8 cellular contexts compared by ENCODE assay signal in the genomic region with DNA sequence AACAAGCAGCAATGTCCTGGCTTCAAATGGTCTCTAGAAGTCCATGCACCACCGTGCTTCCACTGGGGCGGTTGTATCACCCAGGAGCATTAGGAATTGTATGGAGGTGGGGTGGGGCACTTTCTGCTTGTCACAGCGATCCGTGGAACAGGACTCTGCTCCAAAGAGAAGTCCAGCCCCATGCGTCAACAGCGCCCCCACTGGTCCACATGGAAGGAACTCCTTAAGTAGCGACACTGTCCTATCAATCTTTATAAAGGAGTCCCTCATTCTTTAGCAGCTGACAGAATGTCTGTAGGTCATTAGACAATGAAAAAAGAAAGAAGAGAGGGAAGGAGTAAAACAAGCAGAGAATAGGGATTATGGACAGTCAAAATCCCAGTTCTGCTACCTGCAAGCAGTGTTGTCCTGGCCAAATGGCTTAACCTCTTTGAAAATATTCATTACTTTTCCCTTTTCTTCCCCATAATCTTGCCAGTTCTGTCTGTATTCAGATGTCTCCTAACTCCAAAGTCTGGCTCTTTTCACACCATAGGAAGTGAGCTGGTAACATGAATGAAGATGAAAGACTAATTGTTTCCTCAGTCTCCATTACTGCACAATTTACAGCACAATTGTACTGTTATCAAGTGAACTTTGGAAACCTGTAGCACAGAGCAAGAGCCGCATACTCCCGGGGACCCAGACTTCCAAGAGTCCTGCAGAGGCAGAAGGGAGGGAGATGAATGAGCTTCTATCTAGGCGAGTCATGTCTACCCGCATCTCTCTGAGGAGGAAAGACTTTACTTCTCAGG.
DNase-seq lines count a peak whose midpoint lies in the region; ATAC-seq and TF ChIP-seq lines count a peak whose summit lies in the region.

No MANE protein-coding gene starts in this region.

- peaks cover 93% of the 10 kb centered on the region for H3K4me1 Mint-ChIP-seq in central memory CD8-positive, alpha-beta T cell
- H3K4me1 Mint-ChIP-seq in memory B cell = peaks cover 45% of the 10 kb centered on the region

- peaks cover 81% of the 10 kb centered on the region for H3K36me3 ChIP-seq in DOHH2 (ENCODE audit: control insufficient read depth, low read length)

- H3K27ac ChIP-seq in DOHH2 (ENCODE audit: low read depth, low read length) = no peak overlapping the region

- peak overlapping the region; percentile 4 for H3K4me3 Mint-ChIP-seq in central memory CD8-positive, alpha-beta T cell
- no peak overlapping the region for H3K4me3 Mint-ChIP-seq in memory B cell

- peaks cover 4% of the 10 kb centered on the region; the same call in 1 of the 2 replicates for H3K4me1 ChIP-seq in DOHH2 (ENCODE audit: control insufficient read depth, low read length)

- 0 out of 2 replicates have a peak, but pooled peaks cover 4% of the 10 kb centered on the region for H3F3A ChIP-seq in DOHH2 (ENCODE audit: control insufficient read depth, insufficient read depth)

- H3K9me3 Mint-ChIP-seq in central memory CD8-positive, alpha-beta T cell = no peaks in the 10 kb centered on the region
- peaks cover 2% of the 10 kb centered on the region for H3K9me3 Mint-ChIP-seq in memory B cell

- H3K9me2 ChIP-seq in DOHH2 (replicated peaks; ENCODE audit: control insufficient read depth, low read length) = no peaks in the 10 kb centered on the region

- DNase-seq in NCI-H226 (peak; percentile 75), memory B cell (ENCODE audit: low spot score in 2 of 2) (no peak), epidermal melanocyte (ENCODE audit: insufficient read length, low spot score) (no peak)
- DNase-seq in central memory CD8-positive, alpha-beta T cell (ENCODE audit: low spot score in 2 of 2) = no peak

- H3K4me2 ChIP-seq in DOHH2 (ENCODE audit: low read length) = no peak overlapping the region

- no peaks in the 10 kb centered on the region for H3K9me3 ChIP-seq in DOHH2 (ENCODE audit: control insufficient read depth, insufficient read depth, low read length)

- no peak overlapping the region for H3K4me3 ChIP-seq in DOHH2 (ENCODE audit: low read length)

- peak; percentile 79 for TF ChIP-seq CTCF in DOHH2 (IDR thresholded peaks at IDR 0.05; ENCODE audit: low read depth, low read length, poor library complexity, severe bottlenecking)

- peak overlapping the region; percentile 94 for H3K27ac Mint-ChIP-seq in central memory CD8-positive, alpha-beta T cell (ENCODE audit: low read depth)
- H3K27ac Mint-ChIP-seq in memory B cell = peak overlapping the region; percentile 28

- no peaks in the 10 kb centered on the region for H3K27me3 ChIP-seq in DOHH2 (ENCODE audit: control insufficient read depth, low read length)

- peaks cover 63% of the 10 kb centered on the region for H4K20me1 ChIP-seq in DOHH2 (ENCODE audit: control insufficient read depth, insufficient read depth, low read depth, low read length)

- peaks cover 28% of the 10 kb centered on the region for H3K36me3 Mint-ChIP-seq in central memory CD8-positive, alpha-beta T cell (ENCODE audit: insufficient read depth)
- H3K36me3 Mint-ChIP-seq in memory B cell = peaks cover 13% of the 10 kb centered on the region

- no peak for ATAC-seq in central memory CD8-positive, alpha-beta T cell (replicated peaks; ENCODE audit: extremely low read depth, poor library complexity, severe bottlenecking)
- ATAC-seq in memory B cell (ENCODE audit: low read depth) (peak; percentile 37), GM18861 (IDR thresholded peaks at IDR 0.05; ENCODE audit: unreplicated experiment) (no peak), HG03439 (IDR thresholded peaks at IDR 0.05; ENCODE audit: unreplicated experiment) (no peak), HG03342 (IDR thresholded peaks at IDR 0.05; ENCODE audit: unreplicated experiment) (no peak)

- H3K79me2 ChIP-seq in DOHH2 (ENCODE audit: control insufficient read depth, low read length) = peaks cover 100% of the 10 kb centered on the region

- H3K27me3 Mint-ChIP-seq in central memory CD8-positive, alpha-beta T cell = no peaks in the 10 kb centered on the region
- H3K27me3 Mint-ChIP-seq in memory B cell = no peaks in the 10 kb centered on the region
